Comparison of ENCODE assay signal across 8 cellular contexts in the genomic region with DNA sequence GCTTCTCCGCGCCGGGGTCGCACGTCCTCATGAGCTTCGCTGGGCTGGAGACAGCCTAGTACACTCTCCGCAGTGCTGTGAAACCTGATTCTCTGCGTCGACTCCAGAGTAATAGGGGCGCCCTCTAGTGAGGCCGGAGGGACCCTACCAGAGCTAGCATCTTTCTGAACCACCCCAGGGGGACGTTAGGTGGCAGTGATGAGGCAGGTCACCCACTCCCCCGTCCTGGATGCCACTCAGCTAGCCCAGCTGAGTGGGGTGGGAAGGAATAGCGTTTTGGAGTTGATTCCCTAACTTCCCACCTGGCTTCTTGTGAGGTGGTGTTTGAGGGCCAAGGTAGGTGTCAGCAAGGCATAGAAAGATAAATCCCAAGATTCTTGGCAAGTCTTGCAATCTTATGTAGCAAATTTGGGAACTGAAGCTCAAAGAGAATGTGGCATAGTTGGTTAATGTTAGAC. TPM values are rescaled to one million over a fixed set of nuclear protein-coding genes. Genes with fewer than 3 reads are reported as not detected.
DNase-seq lines count a peak whose midpoint lies in the region; ATAC-seq and TF ChIP-seq lines count a peak whose summit lies in the region.

No MANE protein-coding gene starts in this region.

- peak overlapping the region; percentile 57 to 70 (median 63) for H3K4me3 Mint-ChIP-seq in nephron

- peak; percentile 98 to 100 (median 100) for TF ChIP-seq CTCF in nephron (IDR thresholded peaks at IDR 0.05; ENCODE audit: unreplicated experiment in 3 of 3)

- peak; percentile 98 for ATAC-seq in GM21723 (IDR thresholded peaks at IDR 0.05; ENCODE audit: unreplicated experiment)

- H3K27ac Mint-ChIP-seq in nephron, result no peak overlapping the region

- H3K9me3 Mint-ChIP-seq in nephron, result no peaks in the 10 kb centered on the region

- no peak overlapping the region for H3K4me3 ChIP-seq in Jurkat, Clone E6-1 (ENCODE audit: low read length)

- peaks cover 77% of the 10 kb centered on the region for H3K27me3 Mint-ChIP-seq in nephron (ENCODE audit: low read depth)

- H3K4me1 Mint-ChIP-seq in nephron, result peaks cover 5% of the 10 kb centered on the region

- H3K36me3 Mint-ChIP-seq in nephron (ENCODE audit: low read depth), result no peaks in the 10 kb centered on the region

- DNase-seq in DMS53 treated with DMSO at 0.1 percent for 48 hours (lab: John Stamatoyannopoulos, UW; ENCODE audit: unreplicated experiment) (peak; percentile 70), OCI-M2 (lab: John Stamatoyannopoulos, UW; ENCODE audit: unreplicated experiment) (peak; percentile 50), activated T-cell treated with anti-CD3 and anti-CD28 coated beads for 48 hours (ENCODE audit: low read depth) (peak; percentile 82), fibroblast of gingiva (ENCODE audit: low read depth) (peak; percentile 82)
- DNase-seq in Jurkat, Clone E6-1 (ENCODE audit: low read depth, low spot score), result peak; percentile 73
- DNase-seq in stimulated activated naive CD4-positive, alpha-beta T cell (lab: John Stamatoyannopoulos, UW), result peak; percentile 57 to 82 (median 74)

RNA-seq across cellular contexts. Expression of gene DUOXA2, which starts 4.0 kb away (rescaled TPM):
- not detected for polyA plus RNA-seq in Jurkat, Clone E6-1 (2012; ENCODE audit: insufficient read depth, insufficient read length)

RNA-seq across cellular contexts. Expression of gene DUOX2, which starts 4.2 kb away (rescaled TPM):
- polyA plus RNA-seq in Jurkat, Clone E6-1 (2012; ENCODE audit: insufficient read depth, insufficient read length), result not detected

RNA-seq across cellular contexts. Expression of gene DUOXA1, which starts 11.5 kb away (rescaled TPM):
- not detected for polyA plus RNA-seq in Jurkat, Clone E6-1 (2012; ENCODE audit: insufficient read depth, insufficient read length)

RNA-seq across cellular contexts. Expression of gene DUOX1, which starts 11.6 kb away (rescaled TPM):
- polyA plus RNA-seq in Jurkat, Clone E6-1 (2012; ENCODE audit: insufficient read depth, insufficient read length), result 2.8 TPM
